Comparison of ENCODE assay signal across 22 cellular contexts in genomic region chr19:3667766-3668165, GRCh38. TPM values are rescaled to one million over a fixed set of nuclear protein-coding genes. Genes with fewer than 3 reads are reported as not detected.
DNase-seq lines count a peak whose midpoint lies in the region; ATAC-seq and TF ChIP-seq lines count a peak whose summit lies in the region.
"Had no signal": no experiment of that assay in that cellular context is flagged by ENCODE, and none has a peak within 500 bp of the region (broad histone marks: within the 10 kb centered on the region; RNA-seq: fewer than 3 reads in every experiment).

No MANE protein-coding gene starts in this region.

- H3K9me3 ChIP-seq in ascending aorta: no peaks in the 10 kb centered on the region
- H3K9me3 ChIP-seq in hepatocyte (ENCODE audit: low read depth): no peaks in the 10 kb centered on the region
- H3K9me3 ChIP-seq in gastrocnemius medialis: no peaks in the 10 kb centered on the region
- H3K9me3 ChIP-seq: suprapubic skin had no signal

- H3K79me2 ChIP-seq in GM23338 (replicated peaks; ENCODE audit: insufficient read depth): 0 out of 2 replicates have a peak, but pooled peaks cover 4% of the 10 kb centered on the region
- peaks cover 21% of the 10 kb centered on the region for H3K79me2 ChIP-seq in hepatocyte

- H3K27me3 Mint-ChIP-seq in GM23338 (ENCODE audit: insufficient read depth, low read depth, poor library complexity): peaks cover 8% of the 10 kb centered on the region
- H3K27me3 Mint-ChIP-seq: activated B cell treated with CpG ODN at 0.5 μM for 24 hours; activated CD4-positive, alpha-beta memory T cell treated with anti-CD3 and anti-CD28 coated beads for 36 hours had no signal

- H3K4me1 ChIP-seq in GM23338 (ENCODE audit: insufficient read depth): peaks cover 6% of the 10 kb centered on the region; the same call in 1 of the 2 replicates
- H3K4me1 ChIP-seq in ascending aorta: peaks cover 18 to 53% of the 10 kb centered on the region in 2 donors
- H3K4me1 ChIP-seq in hepatocyte (ENCODE audit: insufficient read depth): peaks cover 35% of the 10 kb centered on the region
- H3K4me1 ChIP-seq in gastrocnemius medialis: peaks cover 33 to 34% of the 10 kb centered on the region in 2 donors
- H3K4me1 ChIP-seq: foreskin keratinocyte had no signal

- ATAC-seq in GM23338 (no peak), gastrocnemius medialis (no peak), GM21381 (IDR thresholded peaks at IDR 0.05; ENCODE audit: unreplicated experiment) (no peak)
- ATAC-seq in stimulated activated naive CD8-positive, alpha-beta T cell treated with anti-CD3 and anti-CD28 coated beads, Interleukin-15, Interleukin-2, amounts not matched to agents 100 U/mL and 50 U/mL, for 24 hours: no peak
- ATAC-seq: foreskin keratinocyte had no signal

- no peak overlapping the region for H3K4me3 ChIP-seq in GM23338
- H3K4me3 ChIP-seq in ascending aorta: no peak overlapping the region
- H3K4me3 ChIP-seq in hepatocyte: no peak overlapping the region
- no peak overlapping the region for H3K4me3 ChIP-seq in gastrocnemius medialis
- H3K4me3 ChIP-seq: suprapubic skin had no signal

- DNase-seq in GM23338 (ENCODE audit: low spot score): no peak
- no peak for DNase-seq in ascending aorta (ENCODE audit: low spot score in 2 of 2)
- no peak for DNase-seq in hepatocyte (ENCODE audit: low spot score)
- DNase-seq in gastrocnemius medialis: no peak
- DNase-seq in globus pallidus (ENCODE audit: low spot score): no peak
- DNase-seq in stimulated activated naive CD8-positive, alpha-beta T cell treated with anti-CD3 and anti-CD28 coated beads, Interleukin-15, Interleukin-2, amounts not matched to agents 100 U/mL and 50 U/mL, for 24 hours: no peak
- DNase-seq in NCI-H345 treated with DMSO at 0.1 percent for 48 hours (lab: John Stamatoyannopoulos, UW; ENCODE audit: unreplicated experiment): no peak
- DNase-seq: activated B cell treated with CpG ODN at 0.5 μM for 24 hours; activated CD4-positive, alpha-beta memory T cell treated with anti-CD3 and anti-CD28 coated beads for 36 hours; activated gamma-delta T cell; activated T-cell treated with anti-CD3 and anti-CD28 coated beads for 4 hours; foreskin keratinocyte; KBM-7; NCI-H146; NCI-H2171 treated with DMSO at 0.1 percent for 48 hours; NCI-H69; T-helper 9 cell had no signal

- no peaks in the 10 kb centered on the region for H3K27me3 ChIP-seq in GM23338 (ENCODE audit: insufficient read depth)
- no peaks in the 10 kb centered on the region for H3K27me3 ChIP-seq in ascending aorta
- H3K27me3 ChIP-seq in hepatocyte: no peaks in the 10 kb centered on the region
- H3K27me3 ChIP-seq in gastrocnemius medialis: no peaks in the 10 kb centered on the region
- H3K27me3 ChIP-seq: foreskin keratinocyte, suprapubic skin had no signal

- intact Hi-C loops in ascending aorta (cut with DNase I): no loop called here
- intact Hi-C loops in gastrocnemius medialis (cut with DNase I; ENCODE audit: low total_unique reads): loop anchor here (10.0 kb wide), 1 partner anchor 157 kb away; no protein-coding TSS in a partner anchor

- no peak for TF ChIP-seq POLR2A in gastrocnemius medialis (IDR thresholded peaks at IDR 0.05)

- no peaks in the 10 kb centered on the region for H3F3A ChIP-seq in GM23338 (replicated peaks; ENCODE audit: low read depth)

- H3K9me3 Mint-ChIP-seq in GM23338: no peaks in the 10 kb centered on the region
- H3K9me3 Mint-ChIP-seq: activated B cell treated with CpG ODN at 0.5 μM for 24 hours; activated CD4-positive, alpha-beta memory T cell treated with anti-CD3 and anti-CD28 coated beads for 36 hours had no signal

- H3K9me2 ChIP-seq in GM23338 (ENCODE audit: insufficient read depth) (no peaks in the 10 kb centered on the region), hepatocyte (replicated peaks; ENCODE audit: insufficient read depth) (no peaks in the 10 kb centered on the region)

- peak overlapping the region; percentile 39; the same call in 1 of the 2 replicates for H3K27ac ChIP-seq in GM23338 (ENCODE audit: low read depth)
- peak overlapping the region; percentile 99 for H3K27ac ChIP-seq in ascending aorta
- peak overlapping the region; percentile 70 for H3K27ac ChIP-seq in hepatocyte
- H3K27ac ChIP-seq in gastrocnemius medialis: peak overlapping the region in 3 of 4 donors; percentile 86 to 95 (median 89)
- H3K27ac ChIP-seq: epithelial cell of prostate, foreskin keratinocyte, suprapubic skin had no signal

- in situ Hi-C loops in gastrocnemius medialis (cut with MboI; ENCODE audit: low sequenced_read_pairs in 4 of 4): no loop called here

- H2AFZ ChIP-seq in GM23338: no peak overlapping the region
- no peak overlapping the region for H2AFZ ChIP-seq in hepatocyte

- peaks cover 18% of the 10 kb centered on the region; the same call in 2 of the 3 replicates for H3K4me1 Mint-ChIP-seq in GM23338

- no peak for TF ChIP-seq CTCF in GM23338 (conservative IDR thresholded peaks at IDR 0.05; ENCODE audit: low read depth in 2 of 2)
- no peak for TF ChIP-seq CTCF in ascending aorta (IDR thresholded peaks at IDR 0.05)
- no peak for TF ChIP-seq CTCF in hepatocyte (IDR thresholded peaks at IDR 0.05; ENCODE audit: poor library complexity)
- no peak for TF ChIP-seq CTCF in gastrocnemius medialis (IDR thresholded peaks at IDR 0.05 in 4 of 5, conservative IDR thresholded peaks at IDR 0.05 in 1 of 5)

- 89% methylated on average over 15 of the region's 17 CpGs for WGBS in hepatocyte (ENCODE audit: low lambda C conversion rate, missing lambda C conversion rate)

- no peak overlapping the region for H3K27ac Mint-ChIP-seq in GM23338
- H3K27ac Mint-ChIP-seq: activated B cell treated with CpG ODN at 0.5 μM for 24 hours; activated CD4-positive, alpha-beta memory T cell treated with anti-CD3 and anti-CD28 coated beads for 36 hours had no signal

- H4K20me1 ChIP-seq in GM23338 (replicated peaks; ENCODE audit: insufficient read depth) (no peaks in the 10 kb centered on the region; the same call in 1 of the 2 replicates), hepatocyte (ENCODE audit: insufficient read depth, poor library complexity, severe bottlenecking) (peaks cover 19% of the 10 kb centered on the region)

- H3K4me2 ChIP-seq in GM23338 (no peak overlapping the region), hepatocyte (no peak overlapping the region)

- H3K36me3 ChIP-seq in GM23338 (ENCODE audit: insufficient read depth) (no peaks in the 10 kb centered on the region), ascending aorta (peaks cover 31 to 37% of the 10 kb centered on the region in 2 donors), hepatocyte (replicated peaks; ENCODE audit: insufficient read depth, low read depth) (no peaks in the 10 kb centered on the region), gastrocnemius medialis (peaks cover 0 to 13% of the 10 kb centered on the region in 2 donors)

- no peak overlapping the region for H3K4me3 Mint-ChIP-seq in GM23338
- H3K4me3 Mint-ChIP-seq: activated B cell treated with CpG ODN at 0.5 μM for 24 hours; activated CD4-positive, alpha-beta memory T cell treated with anti-CD3 and anti-CD28 coated beads for 36 hours had no signal

- H3K36me3 Mint-ChIP-seq in GM23338 (ENCODE audit: low read depth): peaks cover 13% of the 10 kb centered on the region; the same call in 2 of the 3 replicates

TF ChIP-seq in GM23338, 12 proteins besides CTCF, POLR2A, EP300 and RAD21 (continues in another document):
- TF ChIP-seq EZH2 (IDR thresholded peaks at IDR 0.05; ENCODE audit: low read depth, unreplicated experiment) (no peak), NANOG (IDR thresholded peaks at IDR 0.05; ENCODE audit: borderline replicate concordance) (no peak), ZNF114 (CRISPR knock-in tag; IDR thresholded peaks at IDR 0.05) (no peak), CREB1 (CRISPR knock-in tag; IDR thresholded peaks at IDR 0.05; ENCODE audit: low read depth) (no peak), STAT1 (IDR thresholded peaks at IDR 0.05; ENCODE audit: unreplicated experiment) (no peak), ZNF331 (CRISPR knock-in tag; IDR thresholded peaks at IDR 0.05; ENCODE audit: low read depth) (no peak), EZH2phosphoT487 (IDR thresholded peaks at IDR 0.05; ENCODE audit: unreplicated experiment) (no peak), POLR2AphosphoS5 (IDR thresholded peaks at IDR 0.05; ENCODE audit: low read depth) (no peak)
- TF ChIP-seq, protein P1, sequence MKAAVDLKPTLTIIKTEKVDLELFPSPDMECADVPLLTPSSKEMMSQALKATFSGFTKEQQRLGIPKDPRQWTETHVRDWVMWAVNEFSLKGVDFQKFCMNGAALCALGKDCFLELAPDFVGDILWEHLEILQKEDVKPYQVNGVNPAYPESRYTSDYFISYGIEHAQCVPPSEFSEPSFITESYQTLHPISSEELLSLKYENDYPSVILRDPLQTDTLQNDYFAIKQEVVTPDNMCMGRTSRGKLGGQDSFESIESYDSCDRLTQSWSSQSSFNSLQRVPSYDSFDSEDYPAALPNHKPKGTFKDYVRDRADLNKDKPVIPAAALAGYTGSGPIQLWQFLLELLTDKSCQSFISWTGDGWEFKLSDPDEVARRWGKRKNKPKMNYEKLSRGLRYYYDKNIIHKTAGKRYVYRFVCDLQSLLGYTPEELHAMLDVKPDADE (IDR thresholded peaks at IDR 0.05): no peak

RNA-seq across cellular contexts. Expression of gene PIP5K1C, which starts 32.5 kb away (rescaled TPM):
- 35.2 and 46.7 TPM in 2 replicates for total RNA-seq in GM23338 (2014; rRNA removed; shearing (Covaris generic))
- 11.8 and 13.5 TPM in 2 replicates for polyA plus RNA-seq in GM23338 (2016; fragmentation: Nextera tagmentation; extraction: Ambion mirVana)
- total RNA-seq in ascending aorta: 87.3 TPM
- 13.7 and 20.7 TPM in 2 replicates for total RNA-seq in hepatocyte
- polyA plus RNA-seq in hepatocyte: 33.5 and 37.1 TPM in 2 replicates
- total RNA-seq in gastrocnemius medialis: 10 to 100 TPM in 3 of 4 donors, 1 to 10 TPM in 1; 8.2 to 18.0 (median 17.3) TPM

RNA-seq across cellular contexts. Expression of gene TJP3, which starts 40.4 kb away (rescaled TPM):
- 19.8 and 23.9 TPM in 2 replicates for total RNA-seq in GM23338 (2014; rRNA removed; shearing (Covaris generic))
- polyA plus RNA-seq in GM23338 (2016; fragmentation: Nextera tagmentation; extraction: Ambion mirVana) (14.1 and 18.2 TPM in 2 replicates), hepatocyte (49.2 and 56.9 TPM in 2 replicates)
- total RNA-seq in ascending aorta (12.6 TPM), hepatocyte (23.7 and 24.4 TPM in 2 replicates), gastrocnemius medialis (1 to 10 TPM in 3 of 4 donors, under 1 TPM in 1; 0.67 to 3.7 (median 1.7) TPM)
- total RNA-seq: foreskin keratinocyte, lung microvascular endothelial cell, occipital lobe had no signal
- polyA plus RNA-seq: foreskin keratinocyte had no signal

RNA-seq across cellular contexts. Expression of gene CACTIN, which starts 41.2 kb away (rescaled TPM):
- 47.4 and 47.7 TPM in 2 replicates for total RNA-seq in GM23338 (2014; rRNA removed; shearing (Covaris generic))
- 14.3 and 16.9 TPM in 2 replicates for polyA plus RNA-seq in GM23338 (2016; fragmentation: Nextera tagmentation; extraction: Ambion mirVana)
- 57.6 TPM for total RNA-seq in ascending aorta
- total RNA-seq in hepatocyte: 15.5 and 18.3 TPM in 2 replicates
- 15.7 and 18.3 TPM in 2 replicates for polyA plus RNA-seq in hepatocyte
- total RNA-seq in gastrocnemius medialis: 10 to 100 TPM; 19.5 to 28.4 (median 27.4) TPM

Comparison
In these comparisons a context has a peak if more than half of its experiments do, and no peak if none do; other contexts are left out.
1. H3K27ac ChIP-seq: peak in every context shown above with its lines; median percentile 99 in ascending aorta; 89 in gastrocnemius medialis; 70 in hepatocyte; 39 in GM23338.